Comparison of ENCODE assay signal across 2 cellular contexts in the genomic region with DNA sequence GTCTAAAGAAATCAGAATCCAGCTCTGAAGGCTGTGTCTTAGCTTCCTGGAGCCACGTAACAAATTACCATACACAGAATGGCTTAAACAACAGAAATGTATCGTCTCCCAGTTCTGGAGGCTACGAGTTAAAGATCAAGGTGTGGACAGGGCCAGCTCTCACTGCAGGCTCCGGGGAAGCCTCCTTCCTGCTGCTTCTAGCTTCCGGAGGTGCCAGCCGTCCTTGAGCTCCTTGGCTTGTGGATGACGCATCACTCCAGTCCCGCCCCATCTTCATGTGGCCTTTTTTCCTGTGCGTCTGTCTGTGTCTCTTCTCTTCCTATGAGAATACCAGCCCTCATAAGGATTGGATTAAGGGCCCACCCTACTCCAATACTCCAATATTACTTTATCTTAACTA.
TF ChIP-seq lines count a peak whose summit lies in the region.

No MANE protein-coding gene starts in this region.

TF ChIP-seq in HCT116, 20 proteins besides CTCF, POLR2A, EP300 and RAD21:
- TF ChIP-seq, protein P1, sequence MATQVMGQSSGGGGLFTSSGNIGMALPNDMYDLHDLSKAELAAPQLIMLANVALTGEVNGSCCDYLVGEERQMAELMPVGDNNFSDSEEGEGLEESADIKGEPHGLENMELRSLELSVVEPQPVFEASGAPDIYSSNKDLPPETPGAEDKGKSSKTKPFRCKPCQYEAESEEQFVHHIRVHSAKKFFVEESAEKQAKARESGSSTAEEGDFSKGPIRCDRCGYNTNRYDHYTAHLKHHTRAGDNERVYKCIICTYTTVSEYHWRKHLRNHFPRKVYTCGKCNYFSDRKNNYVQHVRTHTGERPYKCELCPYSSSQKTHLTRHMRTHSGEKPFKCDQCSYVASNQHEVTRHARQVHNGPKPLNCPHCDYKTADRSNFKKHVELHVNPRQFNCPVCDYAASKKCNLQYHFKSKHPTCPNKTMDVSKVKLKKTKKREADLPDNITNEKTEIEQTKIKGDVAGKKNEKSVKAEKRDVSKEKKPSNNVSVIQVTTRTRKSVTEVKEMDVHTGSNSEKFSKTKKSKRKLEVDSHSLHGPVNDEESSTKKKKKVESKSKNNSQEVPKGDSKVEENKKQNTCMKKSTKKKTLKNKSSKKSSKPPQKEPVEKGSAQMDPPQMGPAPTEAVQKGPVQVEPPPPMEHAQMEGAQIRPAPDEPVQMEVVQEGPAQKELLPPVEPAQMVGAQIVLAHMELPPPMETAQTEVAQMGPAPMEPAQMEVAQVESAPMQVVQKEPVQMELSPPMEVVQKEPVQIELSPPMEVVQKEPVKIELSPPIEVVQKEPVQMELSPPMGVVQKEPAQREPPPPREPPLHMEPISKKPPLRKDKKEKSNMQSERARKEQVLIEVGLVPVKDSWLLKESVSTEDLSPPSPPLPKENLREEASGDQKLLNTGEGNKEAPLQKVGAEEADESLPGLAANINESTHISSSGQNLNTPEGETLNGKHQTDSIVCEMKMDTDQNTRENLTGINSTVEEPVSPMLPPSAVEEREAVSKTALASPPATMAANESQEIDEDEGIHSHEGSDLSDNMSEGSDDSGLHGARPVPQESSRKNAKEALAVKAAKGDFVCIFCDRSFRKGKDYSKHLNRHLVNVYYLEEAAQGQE (IDR thresholded peaks at IDR 0.05; ENCODE audit: low read depth): no peak
- TF ChIP-seq EZH2 (IDR thresholded peaks at IDR 0.05): no peak
- no peak for TF ChIP-seq YY1 (IDR thresholded peaks at IDR 0.05; ENCODE audit: extremely low read depth, insufficient replicate concordance, low read depth, low read length)
- no peak for TF ChIP-seq ZNF274 (IDR thresholded peaks at IDR 0.05; ENCODE audit: low read depth, low read length)
- TF ChIP-seq ZFX (IDR thresholded peaks at IDR 0.05): no peak
- TF ChIP-seq TCF7L2 (IDR thresholded peaks at IDR 0.05; ENCODE audit: borderline replicate concordance, extremely low read depth, insufficient read depth, insufficient read length): peak; percentile 24

TF ChIP-seq in H1, 55 proteins besides CTCF, POLR2A, EP300 and RAD21:
- TF ChIP-seq GABPA (IDR thresholded peaks at IDR 0.05; ENCODE audit: borderline replicate concordance, insufficient read depth, low read length) (no peak), HDAC6 (IDR thresholded peaks at IDR 0.05; ENCODE audit: low read depth, low read length) (no peak), SIRT6 (IDR thresholded peaks at IDR 0.05; ENCODE audit: low read length) (no peak), SAP30 (IDR thresholded peaks at IDR 0.05; ENCODE audit: insufficient read depth, insufficient replicate concordance, low read length) (no peak), POLR2AphosphoS5 (IDR thresholded peaks at IDR 0.05; ENCODE audit: low read depth, low read length) (no peak), NRF1 (IDR thresholded peaks at IDR 0.05; ENCODE audit: low read depth, low read length) (no peak), TEAD4 (IDR thresholded peaks at IDR 0.05; ENCODE audit: low read depth, low read length) (no peak), SUZ12 (IDR thresholded peaks at IDR 0.05; ENCODE audit: low read length) (no peak), CEBPB (IDR thresholded peaks at IDR 0.05; ENCODE audit: low read depth, low read length) (no peak), CBX5 (IDR thresholded peaks at IDR 0.05; ENCODE audit: low read depth, low read length) (no peak), JUND (IDR thresholded peaks at IDR 0.05; ENCODE audit: low read length) (no peak), EZH2 (IDR thresholded peaks at IDR 0.05; ENCODE audit: low read depth, low read length, severe bottlenecking) (no peak), TAF7 (optimal IDR thresholded peaks at IDR 0.05; ENCODE audit: borderline replicate concordance, low read depth, low read length) (no peak), RBBP5 (IDR thresholded peaks at IDR 0.05; ENCODE audit: borderline replicate concordance, low read depth, low read length) (no peak), RNF2 (IDR thresholded peaks at IDR 0.05; ENCODE audit: borderline replicate concordance, low read depth, low read length, missing control alignments, poor library complexity, severe bottlenecking) (no peak), SP4 (IDR thresholded peaks at IDR 0.05; ENCODE audit: low read length) (no peak)
- TF ChIP-seq, protein P2, sequence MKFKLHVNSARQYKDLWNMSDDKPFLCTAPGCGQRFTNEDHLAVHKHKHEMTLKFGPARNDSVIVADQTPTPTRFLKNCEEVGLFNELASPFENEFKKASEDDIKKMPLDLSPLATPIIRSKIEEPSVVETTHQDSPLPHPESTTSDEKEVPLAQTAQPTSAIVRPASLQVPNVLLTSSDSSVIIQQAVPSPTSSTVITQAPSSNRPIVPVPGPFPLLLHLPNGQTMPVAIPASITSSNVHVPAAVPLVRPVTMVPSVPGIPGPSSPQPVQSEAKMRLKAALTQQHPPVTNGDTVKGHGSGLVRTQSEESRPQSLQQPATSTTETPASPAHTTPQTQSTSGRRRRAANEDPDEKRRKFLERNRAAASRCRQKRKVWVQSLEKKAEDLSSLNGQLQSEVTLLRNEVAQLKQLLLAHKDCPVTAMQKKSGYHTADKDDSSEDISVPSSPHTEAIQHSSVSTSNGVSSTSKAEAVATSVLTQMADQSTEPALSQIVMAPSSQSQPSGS (IDR thresholded peaks at IDR 0.05; ENCODE audit: low read length): no peak
